ENCODE assay signal across 11 cellular contexts in the genomic region with DNA sequence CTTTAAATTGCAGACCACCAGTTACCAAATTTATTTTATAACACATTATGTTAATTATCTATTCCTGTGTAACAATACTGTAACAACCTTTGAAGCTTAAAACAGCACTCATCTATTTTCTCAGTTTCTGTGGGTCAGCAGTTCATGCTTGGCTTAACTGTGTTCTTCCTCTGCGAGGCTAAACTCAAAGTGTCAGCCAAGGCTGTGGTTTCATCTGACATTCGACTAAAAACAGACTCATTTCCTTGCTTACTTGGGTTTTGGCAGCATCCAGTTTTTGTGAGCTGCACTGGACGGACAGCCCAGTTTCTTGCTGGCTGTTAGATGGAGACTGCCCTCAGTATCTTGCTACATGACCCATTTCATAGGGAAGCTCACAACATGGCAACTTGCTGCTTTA.
DNase-seq lines count a peak whose midpoint lies in the region; ATAC-seq, FAIRE-seq and TF ChIP-seq lines count a peak whose summit lies in the region.
"Had no signal": no experiment of that assay in that cellular context is flagged by ENCODE, and none has a peak within 500 bp of the region (broad histone marks: within the 10 kb centered on the region; RNA-seq: fewer than 3 reads in every experiment).

No MANE protein-coding gene starts in this region.

- in situ Hi-C loops in astrocyte of the cerebellum (cut with HindIII; ENCODE audit: low sequenced_read_pairs) = no loop called here

- no peak for TF ChIP-seq POLR2A in H54 (IDR thresholded peaks at IDR 0.05; ENCODE audit: low read depth, low read length)

- peak; percentile 5 for DNase-seq in GM10266 (ENCODE audit: extremely low spot score)
- peak; percentile 68 for DNase-seq in astrocyte of the cerebellum (ENCODE audit: low read depth)
- DNase-seq in NCI-H1105 (lab: John Stamatoyannopoulos, UW) = no peak
- no peak for DNase-seq in GF-D8 (lab: John Stamatoyannopoulos, UW)
- no peak for DNase-seq in H54 (ENCODE audit: insufficient read length, low spot score)
- DNase-seq in frontal cortex (ENCODE audit: low spot score in 2 of 2) = no peak
- DNase-seq: NCI-H2081 had no signal

- ATAC-seq in GM21390 (IDR thresholded peaks at IDR 0.05; ENCODE audit: unreplicated experiment) (peak; percentile 92), HG03139 (IDR thresholded peaks at IDR 0.05; ENCODE audit: unreplicated experiment) (peak; percentile 93)
- ATAC-seq: Right ventricle myocardium inferior had no signal

- TF ChIP-seq CTCF in GM10266 (IDR thresholded peaks at IDR 0.05; ENCODE audit: control insufficient read depth, insufficient read depth, low read depth, missing control alignments) (no peak), astrocyte of the cerebellum (IDR thresholded peaks at IDR 0.05; ENCODE audit: low read depth, low read length, missing control alignments) (no peak)

- FAIRE-seq in H54 (lab: Jason Lieb, UNC) (no peak), frontal cortex (lab: Jason Lieb, UNC) (no peak)

- no peak overlapping the region for H3K4me3 ChIP-seq in astrocyte of the cerebellum (ENCODE audit: low read depth, low read length)
- H3K4me3 ChIP-seq: ovary had no signal

Comparison
In these comparisons a context has a peak if more than half of its experiments do, and no peak if none do; other contexts are left out.
1. DNase-seq: peak in GM10266 (single experiment) and astrocyte of the cerebellum (single experiment); none in NCI-H1105 (single experiment), GF-D8 (single experiment), H54 (single experiment) and frontal cortex (0 of 2).